ENCODE assay signal across 18 cellular contexts in genomic region chr13:46561691-46562090, GRCh38.
"Had no signal": no experiment of that assay in that cellular context is flagged by ENCODE, and none has a peak within 500 bp of the region (broad histone marks: within the 10 kb centered on the region; RNA-seq: fewer than 3 reads in every experiment).

No MANE protein-coding gene starts in this region.

- H3K4me3 Mint-ChIP-seq: natural killer cell had no signal

- FAIRE-seq: kidney had no signal

- H3K4me1 ChIP-seq: colonic mucosa had no signal

- H3K36me3 Mint-ChIP-seq: activated naive CD4-positive, alpha-beta T cell treated with anti-CD3 and anti-CD28 coated beads, Interleukin-2, amount 50 U/mL, for 72 hours; natural killer cell had no signal

- H3K27ac Mint-ChIP-seq: activated naive CD4-positive, alpha-beta T cell treated with anti-CD3 and anti-CD28 coated beads, Interleukin-2, amount 50 U/mL, for 72 hours; natural killer cell had no signal

- ATAC-seq: activated naive CD4-positive, alpha-beta T cell treated with anti-CD3 and anti-CD28 coated beads, Interleukin-2, amount 50 U/mL, for 72 hours; foreskin keratinocyte; left lobe of liver; natural killer cell; sciatic nerve; upper lobe of right lung had no signal

- H3K9me3 ChIP-seq: colonic mucosa, spleen, thoracic aorta, upper lobe of right lung had no signal

- H3K36me3 ChIP-seq: colonic mucosa, spleen, thoracic aorta, upper lobe of right lung had no signal

- H3K27ac ChIP-seq: colonic mucosa, foreskin keratinocyte, thoracic aorta, upper lobe of right lung, WERI-Rb-1 had no signal

- H3K4me3 ChIP-seq: colonic mucosa, lung, spleen, thoracic aorta, upper lobe of right lung had no signal

- H3K9me3 Mint-ChIP-seq: activated naive CD4-positive, alpha-beta T cell treated with anti-CD3 and anti-CD28 coated beads, Interleukin-2, amount 50 U/mL, for 72 hours; natural killer cell had no signal

- DNase-seq: activated CD4-positive, CD25-positive, alpha-beta regulatory T cell treated with anti-CD3 and anti-CD28 coated beads, Interleukin-2, amount 50 U/mL, for 72 hours; activated gamma-delta T cell treated with Interleukin-2 at 50 U/mL for 16 hours; activated T-cell treated with anti-CD3 and anti-CD28 coated beads, Interleukin-2, amount 50 U/mL, for 1 hour; aorta; colonic mucosa; foreskin keratinocyte; kidney; natural killer cell; spleen; stimulated activated CD4-positive, alpha-beta T cell treated with anti-CD3 and anti-CD28 coated beads, Interleukin-4, amount 100 ng/mL, for 24 hours; stimulated activated naive CD4-positive, alpha-beta T cell treated with Interleukin-2 at 50 U/mL for 16 hours; upper lobe of right lung; WERI-Rb-1 had no signal

- H3K27me3 ChIP-seq: colonic mucosa, foreskin keratinocyte, spleen, upper lobe of right lung had no signal
